2 cellular contexts compared by ENCODE assay signal in the genomic region with DNA sequence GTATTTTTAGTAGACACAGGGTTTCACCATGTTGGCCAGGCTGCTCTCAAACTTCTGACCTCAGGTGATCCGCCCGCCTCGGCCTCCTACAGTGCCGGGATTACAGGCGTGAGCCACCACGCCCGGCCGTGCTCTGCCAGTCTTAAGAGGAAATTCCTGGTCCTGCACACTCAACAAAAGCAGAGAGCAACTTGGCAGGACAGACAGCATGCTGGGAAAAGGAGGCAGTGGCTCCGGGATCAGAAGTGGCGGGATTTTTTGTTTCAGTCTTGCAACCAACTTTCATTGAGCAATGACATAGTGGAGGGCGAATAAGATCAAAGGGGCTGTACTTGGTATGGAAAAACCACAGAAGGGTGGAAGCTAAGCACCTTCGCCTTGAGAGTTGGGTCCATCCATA.
TF ChIP-seq lines count a peak whose summit lies in the region.

No MANE protein-coding gene starts in this region.

TF ChIP-seq in SK-N-SH, 30 proteins besides CTCF, POLR2A, EP300 and RAD21 (continued from another document):
- TF ChIP-seq, protein P1, sequence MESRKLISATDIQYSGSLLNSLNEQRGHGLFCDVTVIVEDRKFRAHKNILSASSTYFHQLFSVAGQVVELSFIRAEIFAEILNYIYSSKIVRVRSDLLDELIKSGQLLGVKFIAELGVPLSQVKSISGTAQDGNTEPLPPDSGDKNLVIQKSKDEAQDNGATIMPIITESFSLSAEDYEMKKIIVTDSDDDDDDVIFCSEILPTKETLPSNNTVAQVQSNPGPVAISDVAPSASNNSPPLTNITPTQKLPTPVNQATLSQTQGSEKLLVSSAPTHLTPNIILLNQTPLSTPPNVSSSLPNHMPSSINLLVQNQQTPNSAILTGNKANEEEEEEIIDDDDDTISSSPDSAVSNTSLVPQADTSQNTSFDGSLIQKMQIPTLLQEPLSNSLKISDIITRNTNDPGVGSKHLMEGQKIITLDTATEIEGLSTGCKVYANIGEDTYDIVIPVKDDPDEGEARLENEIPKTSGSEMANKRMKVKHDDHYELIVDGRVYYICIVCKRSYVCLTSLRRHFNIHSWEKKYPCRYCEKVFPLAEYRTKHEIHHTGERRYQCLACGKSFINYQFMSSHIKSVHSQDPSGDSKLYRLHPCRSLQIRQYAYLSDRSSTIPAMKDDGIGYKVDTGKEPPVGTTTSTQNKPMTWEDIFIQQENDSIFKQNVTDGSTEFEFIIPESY (IDR thresholded peaks at IDR 0.05; ENCODE audit: borderline replicate concordance, low read depth): no peak
- TF ChIP-seq, protein P2, sequence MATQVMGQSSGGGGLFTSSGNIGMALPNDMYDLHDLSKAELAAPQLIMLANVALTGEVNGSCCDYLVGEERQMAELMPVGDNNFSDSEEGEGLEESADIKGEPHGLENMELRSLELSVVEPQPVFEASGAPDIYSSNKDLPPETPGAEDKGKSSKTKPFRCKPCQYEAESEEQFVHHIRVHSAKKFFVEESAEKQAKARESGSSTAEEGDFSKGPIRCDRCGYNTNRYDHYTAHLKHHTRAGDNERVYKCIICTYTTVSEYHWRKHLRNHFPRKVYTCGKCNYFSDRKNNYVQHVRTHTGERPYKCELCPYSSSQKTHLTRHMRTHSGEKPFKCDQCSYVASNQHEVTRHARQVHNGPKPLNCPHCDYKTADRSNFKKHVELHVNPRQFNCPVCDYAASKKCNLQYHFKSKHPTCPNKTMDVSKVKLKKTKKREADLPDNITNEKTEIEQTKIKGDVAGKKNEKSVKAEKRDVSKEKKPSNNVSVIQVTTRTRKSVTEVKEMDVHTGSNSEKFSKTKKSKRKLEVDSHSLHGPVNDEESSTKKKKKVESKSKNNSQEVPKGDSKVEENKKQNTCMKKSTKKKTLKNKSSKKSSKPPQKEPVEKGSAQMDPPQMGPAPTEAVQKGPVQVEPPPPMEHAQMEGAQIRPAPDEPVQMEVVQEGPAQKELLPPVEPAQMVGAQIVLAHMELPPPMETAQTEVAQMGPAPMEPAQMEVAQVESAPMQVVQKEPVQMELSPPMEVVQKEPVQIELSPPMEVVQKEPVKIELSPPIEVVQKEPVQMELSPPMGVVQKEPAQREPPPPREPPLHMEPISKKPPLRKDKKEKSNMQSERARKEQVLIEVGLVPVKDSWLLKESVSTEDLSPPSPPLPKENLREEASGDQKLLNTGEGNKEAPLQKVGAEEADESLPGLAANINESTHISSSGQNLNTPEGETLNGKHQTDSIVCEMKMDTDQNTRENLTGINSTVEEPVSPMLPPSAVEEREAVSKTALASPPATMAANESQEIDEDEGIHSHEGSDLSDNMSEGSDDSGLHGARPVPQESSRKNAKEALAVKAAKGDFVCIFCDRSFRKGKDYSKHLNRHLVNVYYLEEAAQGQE (IDR thresholded peaks at IDR 0.05; ENCODE audit: low read depth, low read length): no peak
- TF ChIP-seq SIN3A (IDR thresholded peaks at IDR 0.05; ENCODE audit: borderline replicate concordance, low read depth, low read length): no peak
- no peak for TF ChIP-seq FOXJ3 (CRISPR knock-in tag; IDR thresholded peaks at IDR 0.05)
- no peak for TF ChIP-seq GATA2 (CRISPR knock-in tag; IDR thresholded peaks at IDR 0.05)
- no peak for TF ChIP-seq CHD2 (IDR thresholded peaks at IDR 0.05; ENCODE audit: low read length, partially characterized antibody)
- TF ChIP-seq TEAD4 (IDR thresholded peaks at IDR 0.05; ENCODE audit: borderline replicate concordance, insufficient read depth): no peak
- TF ChIP-seq, protein P3, sequence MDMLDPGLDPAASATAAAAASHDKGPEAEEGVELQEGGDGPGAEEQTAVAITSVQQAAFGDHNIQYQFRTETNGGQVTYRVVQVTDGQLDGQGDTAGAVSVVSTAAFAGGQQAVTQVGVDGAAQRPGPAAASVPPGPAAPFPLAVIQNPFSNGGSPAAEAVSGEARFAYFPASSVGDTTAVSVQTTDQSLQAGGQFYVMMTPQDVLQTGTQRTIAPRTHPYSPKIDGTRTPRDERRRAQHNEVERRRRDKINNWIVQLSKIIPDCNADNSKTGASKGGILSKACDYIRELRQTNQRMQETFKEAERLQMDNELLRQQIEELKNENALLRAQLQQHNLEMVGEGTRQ (IDR thresholded peaks at IDR 0.05; ENCODE audit: borderline replicate concordance, low read depth, low read length): no peak
- no peak for TF ChIP-seq SMC3 (IDR thresholded peaks at IDR 0.05; ENCODE audit: low read depth, low read length)
- TF ChIP-seq RFX5 (IDR thresholded peaks at IDR 0.05; ENCODE audit: low read length): no peak

TF ChIP-seq in SK-N-SH treated with all-trans-retinoic acid at 6 μM for 48 hours, 23 proteins besides CTCF, POLR2A, EP300 and RAD21 (continued from another document):
- TF ChIP-seq, protein P4, sequence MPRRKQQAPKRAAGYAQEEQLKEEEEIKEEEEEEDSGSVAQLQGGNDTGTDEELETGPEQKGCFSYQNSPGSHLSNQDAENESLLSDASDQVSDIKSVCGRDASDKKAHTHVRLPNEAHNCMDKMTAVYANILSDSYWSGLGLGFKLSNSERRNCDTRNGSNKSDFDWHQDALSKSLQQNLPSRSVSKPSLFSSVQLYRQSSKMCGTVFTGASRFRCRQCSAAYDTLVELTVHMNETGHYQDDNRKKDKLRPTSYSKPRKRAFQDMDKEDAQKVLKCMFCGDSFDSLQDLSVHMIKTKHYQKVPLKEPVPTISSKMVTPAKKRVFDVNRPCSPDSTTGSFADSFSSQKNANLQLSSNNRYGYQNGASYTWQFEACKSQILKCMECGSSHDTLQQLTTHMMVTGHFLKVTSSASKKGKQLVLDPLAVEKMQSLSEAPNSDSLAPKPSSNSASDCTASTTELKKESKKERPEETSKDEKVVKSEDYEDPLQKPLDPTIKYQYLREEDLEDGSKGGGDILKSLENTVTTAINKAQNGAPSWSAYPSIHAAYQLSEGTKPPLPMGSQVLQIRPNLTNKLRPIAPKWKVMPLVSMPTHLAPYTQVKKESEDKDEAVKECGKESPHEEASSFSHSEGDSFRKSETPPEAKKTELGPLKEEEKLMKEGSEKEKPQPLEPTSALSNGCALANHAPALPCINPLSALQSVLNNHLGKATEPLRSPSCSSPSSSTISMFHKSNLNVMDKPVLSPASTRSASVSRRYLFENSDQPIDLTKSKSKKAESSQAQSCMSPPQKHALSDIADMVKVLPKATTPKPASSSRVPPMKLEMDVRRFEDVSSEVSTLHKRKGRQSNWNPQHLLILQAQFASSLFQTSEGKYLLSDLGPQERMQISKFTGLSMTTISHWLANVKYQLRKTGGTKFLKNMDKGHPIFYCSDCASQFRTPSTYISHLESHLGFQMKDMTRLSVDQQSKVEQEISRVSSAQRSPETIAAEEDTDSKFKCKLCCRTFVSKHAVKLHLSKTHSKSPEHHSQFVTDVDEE (CRISPR knock-in tag; IDR thresholded peaks at IDR 0.05): no peak
- TF ChIP-seq CSDC2 (CRISPR knock-in tag; IDR thresholded peaks at IDR 0.05): no peak
- no peak for TF ChIP-seq ISL1 (CRISPR knock-in tag; IDR thresholded peaks at IDR 0.05)
- TF ChIP-seq GLIS3 (CRISPR knock-in tag; IDR thresholded peaks at IDR 0.05): no peak
- no peak for TF ChIP-seq ZFP3 (CRISPR knock-in tag; IDR thresholded peaks at IDR 0.05)
